8 cellular contexts compared by ENCODE assay signal in genomic region chr19:34359954-34360315, GRCh38. TPM values are rescaled to one million over a fixed set of nuclear protein-coding genes. Genes with fewer than 3 reads are reported as not detected.
A peak's percentile ranks its signal among the peaks of the same experiment; 100 is the strongest.
DNase-seq lines count a peak whose midpoint lies in the region; ATAC-seq and TF ChIP-seq lines count a peak whose summit lies in the region.

No MANE protein-coding gene starts in this region.

- peak overlapping the region; percentile 90 for H3K4me3 Mint-ChIP-seq in T-helper 1 cell treated with Interleukin-12 subunit alpha and Interleukin-12 subunit beta and Interleukin-4 antibody, amounts not matched to agents 30 μg/mL and 1 μg/mL, for 36 hours
- H3K4me3 Mint-ChIP-seq in activated T-helper 17 cell treated with anti-CD3 and anti-CD28 coated beads, Interleukin-2, amount 50 U/mL, for 72 hours, result peak overlapping the region; percentile 96

- no peaks in the 10 kb centered on the region for H3K36me3 ChIP-seq in iPS-20b (ENCODE audit: insufficient read depth, low read depth, low read length)
- H3K36me3 ChIP-seq in subcutaneous abdominal adipose tissue (ENCODE audit: control insufficient read depth in 5 of 5, insufficient read depth in 5 of 5, low read length in 5 of 5), result peaks cover 0 to 8% (median 7%) of the 10 kb centered on the region in 5 donors

- CTCF ChIA-PET in HEK293T (lab: Yijun Ruan, JAX), result no interaction called here

- H3K9me3 ChIP-seq in iPS-20b (ENCODE audit: insufficient read depth, low read depth, low read length) (no peaks in the 10 kb centered on the region), subcutaneous abdominal adipose tissue (ENCODE audit: control insufficient read depth in 5 of 5, low read length in 5 of 5) (no peaks in the 10 kb centered on the region)

- peaks cover 6% of the 10 kb centered on the region; the same call in 1 of the 2 replicates for H3K4me1 ChIP-seq in iPS-20b (ENCODE audit: insufficient read depth, low read length)
- H3K4me1 ChIP-seq in subcutaneous abdominal adipose tissue (ENCODE audit: control insufficient read depth in 5 of 5, insufficient read depth in 5 of 5, low read length in 5 of 5), result peaks cover 2 to 26% (median 23%) of the 10 kb centered on the region in 5 donors

- H3K27me3 Mint-ChIP-seq in T-helper 1 cell treated with Interleukin-12 subunit alpha and Interleukin-12 subunit beta and Interleukin-4 antibody, amounts not matched to agents 30 μg/mL and 1 μg/mL, for 36 hours (ENCODE audit: low read depth), result no peaks in the 10 kb centered on the region
- H3K27me3 Mint-ChIP-seq in activated T-helper 17 cell treated with anti-CD3 and anti-CD28 coated beads, Interleukin-2, amount 50 U/mL, for 72 hours, result no peaks in the 10 kb centered on the region

- POLR2A ChIA-PET in HEK293T (lab: Yijun Ruan, JAX), result interaction anchor here (0.9 to 1.5 kb wide), 4 partner anchors 11 to 115 kb away, joined by 3 to 6 read pairs (median 4); partner anchors contain the start of gene UBA2

- H3K27me3 ChIP-seq in iPS-20b (ENCODE audit: insufficient read depth, low read length), result no peaks in the 10 kb centered on the region
- H3K27me3 ChIP-seq in subcutaneous abdominal adipose tissue (ENCODE audit: control insufficient read depth in 5 of 5, insufficient read depth in 4 of 5, low read length in 5 of 5), result no peaks in the 10 kb centered on the region

- H3K36me3 Mint-ChIP-seq in T-helper 1 cell treated with Interleukin-12 subunit alpha and Interleukin-12 subunit beta and Interleukin-4 antibody, amounts not matched to agents 30 μg/mL and 1 μg/mL, for 36 hours (ENCODE audit: low read depth), result peaks cover 4% of the 10 kb centered on the region
- peaks cover 36% of the 10 kb centered on the region for H3K36me3 Mint-ChIP-seq in activated T-helper 17 cell treated with anti-CD3 and anti-CD28 coated beads, Interleukin-2, amount 50 U/mL, for 72 hours (ENCODE audit: low read depth)

- DNase-seq in T-helper 1 cell, result no peak
- no peak for DNase-seq in HEK293T (ENCODE audit: extremely low spot score)
- no peak for DNase-seq in foreskin melanocyte

- H3K4me1 Mint-ChIP-seq in T-helper 1 cell treated with Interleukin-12 subunit alpha and Interleukin-12 subunit beta and Interleukin-4 antibody, amounts not matched to agents 30 μg/mL and 1 μg/mL, for 36 hours (ENCODE audit: low read depth), result peaks cover 32% of the 10 kb centered on the region
- H3K4me1 Mint-ChIP-seq in activated T-helper 17 cell treated with anti-CD3 and anti-CD28 coated beads, Interleukin-2, amount 50 U/mL, for 72 hours, result peaks cover 32% of the 10 kb centered on the region

- H3K9ac ChIP-seq in iPS-20b (ENCODE audit: low read depth, low read length) (peak overlapping the region; percentile 70; the same call in 1 of the 2 replicates), subcutaneous abdominal adipose tissue (ENCODE audit: low read length in 5 of 5) (peak overlapping the region in 3 of 5 donors; percentile 39 to 72 (median 40))

- H3K27ac ChIP-seq in iPS-20b (ENCODE audit: low read length), result no peak overlapping the region
- H3K27ac ChIP-seq in subcutaneous abdominal adipose tissue (ENCODE audit: low read depth, low read length), result peak overlapping the region; percentile 80

- H3K9me3 Mint-ChIP-seq in T-helper 1 cell treated with Interleukin-12 subunit alpha and Interleukin-12 subunit beta and Interleukin-4 antibody, amounts not matched to agents 30 μg/mL and 1 μg/mL, for 36 hours, result no peaks in the 10 kb centered on the region
- no peaks in the 10 kb centered on the region for H3K9me3 Mint-ChIP-seq in activated T-helper 17 cell treated with anti-CD3 and anti-CD28 coated beads, Interleukin-2, amount 50 U/mL, for 72 hours

- H3K4me3 ChIP-seq in iPS-20b (ENCODE audit: low read length) (peak overlapping the region; percentile 61), subcutaneous abdominal adipose tissue (ENCODE audit: low read depth in 1 of 5, low read length in 5 of 5) (peak overlapping the region; percentile 51 to 77 (median 69))

- no peak for ATAC-seq in activated T-helper 17 cell treated with anti-CD3 and anti-CD28 coated beads, Interleukin-2, amount 50 U/mL, for 72 hours (replicated peaks)
- ATAC-seq in GM21576 (IDR thresholded peaks at IDR 0.05; ENCODE audit: unreplicated experiment), result no peak

- peak overlapping the region; percentile 92 for H3K27ac Mint-ChIP-seq in T-helper 1 cell treated with Interleukin-12 subunit alpha and Interleukin-12 subunit beta and Interleukin-4 antibody, amounts not matched to agents 30 μg/mL and 1 μg/mL, for 36 hours
- peak overlapping the region; percentile 99 for H3K27ac Mint-ChIP-seq in activated T-helper 17 cell treated with anti-CD3 and anti-CD28 coated beads, Interleukin-2, amount 50 U/mL, for 72 hours

TF ChIP-seq in HEK293T, 16 proteins besides CTCF, POLR2A, EP300 and RAD21:
- TF ChIP-seq HDGF (IDR thresholded peaks at IDR 0.05; ENCODE audit: borderline replicate concordance) (no peak), ARNT (IDR thresholded peaks at IDR 0.05) (no peak), ZNF384 (IDR thresholded peaks at IDR 0.05) (no peak), BHLHE40 (IDR thresholded peaks at IDR 0.05; ENCODE audit: borderline replicate concordance) (no peak), CTBP1 (IDR thresholded peaks at IDR 0.05; ENCODE audit: borderline replicate concordance) (no peak), NFRKB (IDR thresholded peaks at IDR 0.05) (no peak), ELF4 (IDR thresholded peaks at IDR 0.05) (no peak), FOXK2 (IDR thresholded peaks at IDR 0.05) (no peak), FOXA1 (IDR thresholded peaks at IDR 0.05) (no peak)

RNA-seq across cellular contexts. Expression of gene GPI, which starts 5.1 kb away (rescaled TPM):
- 1,000 to 10,000 TPM in 1 of 2 donors, 100 to 1,000 TPM in 1; 862 to 1,104 TPM for total RNA-seq in activated T-helper 17 cell treated with anti-CD3 and anti-CD28 coated beads, Interleukin-2, amount 50 U/mL, for 72 hours

RNA-seq across cellular contexts. Expression of gene PDCD2L, which starts 44.3 kb away (rescaled TPM):
- 10 to 100 TPM; 11.9 to 30.4 TPM for total RNA-seq in activated T-helper 17 cell treated with anti-CD3 and anti-CD28 coated beads, Interleukin-2, amount 50 U/mL, for 72 hours
